In the genomic region with DNA sequence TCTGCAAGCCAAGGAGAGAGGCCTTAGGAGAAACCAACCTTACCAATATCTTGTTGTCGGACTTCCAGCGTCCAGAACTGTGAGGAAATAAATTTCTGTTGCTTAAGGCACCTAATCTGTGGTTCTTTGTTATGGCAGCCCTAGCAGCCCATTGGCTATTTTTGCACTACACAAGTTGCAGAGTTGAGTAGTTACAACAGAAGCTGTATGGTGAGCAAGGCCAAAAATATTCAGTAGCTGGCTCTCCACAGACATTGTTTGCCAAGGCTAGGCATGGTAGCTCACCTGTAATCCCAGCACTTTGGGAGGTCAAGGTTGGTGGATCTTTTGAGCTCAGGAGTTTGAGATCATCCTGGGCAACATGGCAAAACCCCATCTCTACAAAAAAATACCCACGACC, we compare ENCODE assay signal across 14 cellular contexts. TPM values are rescaled to one million over a fixed set of nuclear protein-coding genes. Genes with fewer than 3 reads are reported as not detected.
DNase-seq lines count a peak whose midpoint lies in the region; ATAC-seq, FAIRE-seq and TF ChIP-seq lines count a peak whose summit lies in the region.
"Had no signal": no experiment of that assay in that cellular context is flagged by ENCODE, and none has a peak within 500 bp of the region (broad histone marks: within the 10 kb centered on the region; RNA-seq: fewer than 3 reads in every experiment).

No MANE protein-coding gene starts in this region.

- H3K4me3 ChIP-seq in A549 (no peak overlapping the region), foreskin fibroblast (ENCODE audit: low read depth in 1 of 2, low read length in 2 of 2) (no peak overlapping the region)
- H3K4me3 ChIP-seq: cardiac muscle cell, heart left ventricle had no signal

- POLR2A ChIA-PET in A549 (lab: Yijun Ruan, JAX) = no interaction called here

- no peaks in the 10 kb centered on the region for H3K9me3 Mint-ChIP-seq in HFFc6
- H3K9me3 Mint-ChIP-seq in activated naive CD8-positive, alpha-beta T cell treated with anti-CD3 and anti-CD28 coated beads, Interleukin-2, amount 50 U/mL, for 24 hours = no peaks in the 10 kb centered on the region
- H3K9me3 Mint-ChIP-seq: CD4-positive, alpha-beta T cell had no signal

- 87% methylated on average over 3 of the region's 3 CpGs for WGBS in A549 (ENCODE audit: missing lambda C conversion rate)

- peak overlapping the region; percentile 80 to 89 for H3K27ac ChIP-seq in A549
- H3K27ac ChIP-seq: cardiac muscle cell had no signal

- no peak for TF ChIP-seq EP300 in A549 (IDR thresholded peaks at IDR 0.05)

- FAIRE-seq in A549 (lab: Jason Lieb, UNC) (no peak), frontal cortex (lab: Jason Lieb, UNC) (no peak)

- no peak overlapping the region for H3K4me3 Mint-ChIP-seq in HFFc6
- no peak overlapping the region for H3K4me3 Mint-ChIP-seq in activated naive CD8-positive, alpha-beta T cell treated with anti-CD3 and anti-CD28 coated beads, Interleukin-2, amount 50 U/mL, for 24 hours
- H3K4me3 Mint-ChIP-seq: CD4-positive, alpha-beta T cell had no signal

- no peaks in the 10 kb centered on the region; the same call in 1 of the 2 replicates for H3K27me3 Mint-ChIP-seq in HFFc6 (ENCODE audit: insufficient read depth)
- H3K27me3 Mint-ChIP-seq in activated naive CD8-positive, alpha-beta T cell treated with anti-CD3 and anti-CD28 coated beads, Interleukin-2, amount 50 U/mL, for 24 hours = no peaks in the 10 kb centered on the region
- H3K27me3 Mint-ChIP-seq: CD4-positive, alpha-beta T cell had no signal

- H3K27ac Mint-ChIP-seq in HFFc6 = peak overlapping the region; percentile 87
- H3K27ac Mint-ChIP-seq in activated naive CD8-positive, alpha-beta T cell treated with anti-CD3 and anti-CD28 coated beads, Interleukin-2, amount 50 U/mL, for 24 hours = peak overlapping the region; percentile 94
- H3K27ac Mint-ChIP-seq: CD4-positive, alpha-beta T cell had no signal

- peaks cover 65% of the 10 kb centered on the region for H3K4me1 ChIP-seq in A549

- no peaks in the 10 kb centered on the region for H3K36me3 Mint-ChIP-seq in HFFc6 (ENCODE audit: low read depth)
- peaks cover 2% of the 10 kb centered on the region for H3K36me3 Mint-ChIP-seq in activated naive CD8-positive, alpha-beta T cell treated with anti-CD3 and anti-CD28 coated beads, Interleukin-2, amount 50 U/mL, for 24 hours (ENCODE audit: low read depth)

- ATAC-seq in A549 = peak in 1 of 2 experiments; percentile 53; a peak in 3 of 6 replicates
- ATAC-seq in activated naive CD8-positive, alpha-beta T cell treated with anti-CD3 and anti-CD28 coated beads, Interleukin-2, amount 50 U/mL, for 24 hours = no peak
- ATAC-seq in HG03460 (IDR thresholded peaks at IDR 0.05; ENCODE audit: unreplicated experiment) = no peak
- no peak for ATAC-seq in GM21737 (IDR thresholded peaks at IDR 0.05; ENCODE audit: unreplicated experiment)

- DNase-seq in A549 (ENCODE audit: low read depth in 1 of 2, low spot score in 1 of 2) (peak in 1 of 2 experiments; percentile 55), HFFc6 (peak; percentile 39), foreskin fibroblast (peak; percentile 14 to 50), frontal cortex (ENCODE audit: low spot score in 2 of 2) (no peak), SKM-1 (lab: John Stamatoyannopoulos, UW; ENCODE audit: unreplicated experiment) (no peak)
- no peak for DNase-seq in activated naive CD8-positive, alpha-beta T cell treated with anti-CD3 and anti-CD28 coated beads, Interleukin-2, amount 50 U/mL, for 24 hours
- DNase-seq: CD4-positive, alpha-beta T cell; stimulated activated CD4-positive, alpha-beta T cell treated with anti-CD3 and anti-CD28 coated beads, Interleukin-12 subunit alpha, Interleukin-12 subunit beta, amount 100 ng/mL, for 4 hours; stimulated activated naive CD4-positive, alpha-beta T cell treated with Interleukin-2 at 50 U/mL for 16 hours had no signal

- H3K9me3 ChIP-seq in A549 = no peaks in the 10 kb centered on the region
- H3K9me3 ChIP-seq: heart left ventricle had no signal

- peaks cover 39% of the 10 kb centered on the region for H3K4me1 Mint-ChIP-seq in HFFc6 (ENCODE audit: low read depth)
- peaks cover 65% of the 10 kb centered on the region for H3K4me1 Mint-ChIP-seq in activated naive CD8-positive, alpha-beta T cell treated with anti-CD3 and anti-CD28 coated beads, Interleukin-2, amount 50 U/mL, for 24 hours

- CTCF ChIA-PET in A549 (lab: Yijun Ruan, JAX) = interaction anchor here (2.0 to 2.6 kb wide), 3 partner anchors 8 to 53 kb away, joined by 8 to 15 read pairs (median 12); no protein-coding TSS in a partner anchor

- TF ChIP-seq RAD21 in A549 (conservative IDR thresholded peaks at IDR 0.05 in 1 of 2, IDR thresholded peaks at IDR 0.05 in 1 of 2) = no peak

- peak overlapping the region; percentile 40 for H3K4me2 ChIP-seq in A549

- TF ChIP-seq CTCF in A549 (IDR thresholded peaks at IDR 0.05) (no peak), HFFc6 (IDR thresholded peaks at IDR 0.05) (no peak), foreskin fibroblast (IDR thresholded peaks at IDR 0.05; ENCODE audit: low read depth, low read length) (no peak)

- TF ChIP-seq POLR2A in A549 (IDR thresholded peaks at IDR 0.05; ENCODE audit: low read length) = no peak

TF ChIP-seq in A549, 52 proteins besides CTCF, POLR2A, EP300 and RAD21:
- no peak for TF ChIP-seq FOSL2 (IDR thresholded peaks at IDR 0.05)
- peak; percentile 33; the same call in 1 of the 2 replicates for TF ChIP-seq FOSL2 (CRISPR knock-in tag; IDR thresholded peaks at IDR 0.05)
- TF ChIP-seq NR3C1 (IDR thresholded peaks at IDR 0.05) = no peak

RNA-seq across cellular contexts. Expression of a gene that starts 27.1 kb away (rescaled TPM):
- polyA plus RNA-seq in A549 (2011; rRNA removed) = not detected in 2 replicates
- polyA plus RNA-seq in A549 (2012; cell fraction: cytosol; rRNA removed) = not detected in 2 replicates
- not detected in 2 replicates for polyA plus RNA-seq in A549 (2012; cell fraction: nucleus; rRNA removed)
- polyA plus RNA-seq in A549 (2017; fragmentation: RNase III; extraction: RNeasy Plus Mini Kit Qiagen cat#74134 plus additional on column Dnase treatment) = not detected in 3 replicates
- not detected in 2 replicates for polyA minus RNA-seq in A549 (2011; rRNA and poly(A)+ RNA removed)
- total RNA-seq in HFFc6 (2021; fragmentation: NEBNext Ultra II Directional; extraction: Animal tissue kit (Norgen Biotek cat#: 25700)) = not detected
- not detected for total RNA-seq in frontal cortex
- total RNA-seq: cardiac muscle cell; CD4-positive, alpha-beta T cell; heart left ventricle; mesenteric fat pad had no signal
- polyA plus RNA-seq: cardiac muscle cell, heart left ventricle had no signal

RNA-seq across cellular contexts. Expression of a gene that starts 35.7 kb away (rescaled TPM):
- polyA plus RNA-seq in A549 (2011; rRNA removed) (136 and 160 TPM in 2 replicates), A549 (2017; fragmentation: RNase III; extraction: RNeasy Plus Mini Kit Qiagen cat#74134 plus additional on column Dnase treatment) (37.5 to 59.3 TPM (median 42.7 TPM) in 3 replicates)
- 12.5 and 15.3 TPM in 2 replicates for polyA plus RNA-seq in A549 (2012; cell fraction: cytosol; rRNA removed)
- polyA plus RNA-seq in A549 (2012; cell fraction: nucleus; rRNA removed) = 4.3 and 6.4 TPM in 2 replicates
- 47.5 and 54.8 TPM in 2 replicates for polyA minus RNA-seq in A549 (2011; rRNA and poly(A)+ RNA removed)
- under 1 TPM; 0.09 to 0.34 (median 0.22) TPM for total RNA-seq in HFFc6 (2021; fragmentation: NEBNext Ultra II Directional; extraction: Animal tissue kit (Norgen Biotek cat#: 25700))
- not detected for total RNA-seq in frontal cortex
- total RNA-seq: cardiac muscle cell; CD4-positive, alpha-beta T cell; heart left ventricle had no signal
- polyA plus RNA-seq: cardiac muscle cell, heart left ventricle had no signal

RNA-seq across cellular contexts. Expression of a gene that starts 57.1 kb away (rescaled TPM):
- polyA plus RNA-seq in A549 (2011; rRNA removed) (384 and 415 TPM in 2 replicates), A549 (2017; fragmentation: RNase III; extraction: RNeasy Plus Mini Kit Qiagen cat#74134 plus additional on column Dnase treatment) (96.9 to 104 TPM (median 100 TPM) in 3 replicates)
- 107 and 152 TPM in 2 replicates for polyA plus RNA-seq in A549 (2012; cell fraction: cytosol; rRNA removed)
- polyA plus RNA-seq in A549 (2012; cell fraction: nucleus; rRNA removed) = 116 and 183 TPM in 2 replicates
- polyA minus RNA-seq in A549 (2011; rRNA and poly(A)+ RNA removed) = 677 and 730 TPM in 2 replicates
- total RNA-seq in HFFc6 (2021; fragmentation: NEBNext Ultra II Directional; extraction: Animal tissue kit (Norgen Biotek cat#: 25700)) = 100 to 1,000 TPM in 1 of 6 experiments, 10 to 100 TPM in 5; 62.3 to 105 (median 74.0) TPM
- 73.0 TPM for total RNA-seq in frontal cortex

Comparison
In these comparisons a context has a peak if more than half of its experiments do, and no peak if none do; other contexts are left out.
1. DNase-seq: peak in HFFc6 (single experiment) and foreskin fibroblast (2 of 2); none in activated naive CD8-positive, alpha-beta T cell treated with anti-CD3 and anti-CD28 coated beads, Interleukin-2, amount 50 U/mL, for 24 hours (single experiment), frontal cortex (0 of 2) and SKM-1 (single experiment).